In the genomic region with DNA sequence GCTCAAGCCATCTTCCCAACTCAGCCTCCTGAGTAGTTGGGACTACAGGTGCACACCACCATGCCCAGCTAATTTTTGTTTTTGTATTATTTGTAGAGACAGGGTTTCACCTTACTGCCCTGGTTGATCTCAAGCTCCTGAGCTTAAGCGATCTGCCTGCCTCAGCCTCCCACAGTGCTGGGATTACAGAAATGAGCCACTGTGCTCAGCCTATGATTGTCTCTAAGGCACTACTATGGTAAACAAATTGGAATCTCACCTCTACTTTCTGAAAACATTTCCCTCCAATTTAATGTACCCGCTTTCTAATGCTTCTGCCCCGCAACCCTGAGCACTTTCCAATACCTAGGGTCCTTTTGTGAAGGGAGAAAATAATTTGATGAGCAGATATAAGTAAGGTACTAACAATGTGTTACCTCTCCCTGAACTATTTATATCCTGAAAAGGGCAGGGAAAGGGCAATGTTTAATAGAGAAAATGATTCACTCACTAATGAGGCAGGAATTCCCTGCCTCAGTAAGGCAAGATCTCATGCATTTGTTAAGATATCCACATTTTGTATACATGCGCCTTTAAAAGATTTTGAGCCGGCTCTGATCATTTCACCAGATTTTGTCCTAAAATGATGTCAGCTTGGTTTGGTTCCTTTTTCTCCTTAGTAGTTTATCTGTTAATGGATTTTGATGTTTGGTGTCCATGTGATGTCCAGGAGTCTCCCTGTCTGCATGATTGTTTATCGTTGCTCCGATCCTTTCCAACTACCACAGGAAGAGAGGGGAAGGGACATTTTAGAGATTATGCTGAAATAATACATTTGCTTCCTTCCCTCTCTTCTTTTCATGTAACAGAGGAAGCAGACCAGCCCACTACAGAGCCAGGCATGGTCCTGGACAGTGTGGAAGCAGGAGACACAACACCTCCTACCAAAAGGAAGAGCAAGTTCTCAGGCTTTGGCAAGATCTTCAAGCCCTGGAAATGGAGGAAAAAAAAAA, we compare ENCODE assay signal across 18 cellular contexts. TPM values are rescaled to one million over a fixed set of nuclear protein-coding genes. Genes with fewer than 3 reads are reported as not detected.
A peak's percentile ranks its signal among the peaks of the same experiment; 100 is the strongest.
DNase-seq lines count a peak whose midpoint lies in the region; ATAC-seq, FAIRE-seq and TF ChIP-seq lines count a peak whose summit lies in the region.
"Had no signal": no experiment of that assay in that cellular context is flagged by ENCODE, and none has a peak within 500 bp of the region (broad histone marks: within the 10 kb centered on the region; RNA-seq: fewer than 3 reads in every experiment).

No MANE protein-coding gene starts in this region.

- H3K27me3 Mint-ChIP-seq in GM23338 (ENCODE audit: insufficient read depth, low read depth, poor library complexity) (peaks cover 3% of the 10 kb centered on the region), astrocyte (ENCODE audit: low read depth, unreplicated experiment) (no peaks in the 10 kb centered on the region)
- H3K27me3 Mint-ChIP-seq: activated B cell treated with CpG ODN at 0.5 μM for 24 hours; activated naive CD8-positive, alpha-beta T cell treated with anti-CD3 and anti-CD28 coated beads for 36 hours; CD8-positive, alpha-beta memory T cell; naive thymus-derived CD8-positive, alpha-beta T cell had no signal

- H3K79me2 ChIP-seq in GM23338 (replicated peaks; ENCODE audit: insufficient read depth) (no peaks in the 10 kb centered on the region; the same call in 1 of the 2 replicates), astrocyte (ENCODE audit: insufficient read depth, low read length) (peaks cover 12% of the 10 kb centered on the region)
- H3K79me2 ChIP-seq: parathyroid adenoma had no signal

- no peak overlapping the region for H3K4me3 Mint-ChIP-seq in GM23338
- H3K4me3 Mint-ChIP-seq in astrocyte (ENCODE audit: unreplicated experiment): no peak overlapping the region
- H3K4me3 Mint-ChIP-seq: activated B cell treated with CpG ODN at 0.5 μM for 24 hours; activated naive CD8-positive, alpha-beta T cell treated with anti-CD3 and anti-CD28 coated beads for 36 hours; CD8-positive, alpha-beta memory T cell; naive thymus-derived CD8-positive, alpha-beta T cell had no signal

- H3F3A ChIP-seq in GM23338 (replicated peaks; ENCODE audit: low read depth): no peaks in the 10 kb centered on the region

- no peak overlapping the region for H3K4me3 ChIP-seq in GM23338
- no peak overlapping the region for H3K4me3 ChIP-seq in astrocyte (ENCODE audit: insufficient read depth, low read depth, low read length)

- H3K9me2 ChIP-seq in GM23338 (ENCODE audit: insufficient read depth): no peaks in the 10 kb centered on the region

- H3K4me1 Mint-ChIP-seq in GM23338 (peaks cover 14% of the 10 kb centered on the region), astrocyte (ENCODE audit: low read depth, unreplicated experiment) (peaks cover 17% of the 10 kb centered on the region)

- H4K20me1 ChIP-seq in GM23338 (replicated peaks; ENCODE audit: insufficient read depth): peaks cover 3% of the 10 kb centered on the region; the same call in 1 of the 2 replicates
- peaks cover 6% of the 10 kb centered on the region for H4K20me1 ChIP-seq in astrocyte (ENCODE audit: insufficient read depth, low read length)

- DNase-seq in GM23338 (ENCODE audit: low spot score) (no peak), astrocyte (ENCODE audit: low read depth) (no peak), left ventricle myocardium superior (no peak), renal cortical epithelial cell (ENCODE audit: low read depth) (peak; percentile 38), T1000 (lab: John Stamatoyannopoulos, UW) (no peak), GM12892 (ENCODE audit: insufficient read length) (no peak)
- no peak for DNase-seq in stimulated activated CD4-positive, alpha-beta T cell treated with anti-CD3 and anti-CD28 coated beads, Interleukin-4, amount 100 ng/mL, for 1 hour
- DNase-seq: activated B cell treated with CpG ODN at 0.5 μM for 24 hours; activated naive CD8-positive, alpha-beta T cell treated with anti-CD3 and anti-CD28 coated beads for 36 hours; brain microvascular endothelial cell; CD8-positive, alpha-beta memory T cell; DMS79 treated with DMSO at 0.1 percent for 48 hours; KBM-7; MV-4-11; naive thymus-derived CD8-positive, alpha-beta T cell; NCI-H2029 treated with DMSO at 0.1 percent for 48 hours; substantia nigra had no signal

- H3K27ac ChIP-seq in GM23338 (ENCODE audit: low read depth) (peak overlapping the region; percentile 68), astrocyte (ENCODE audit: low read depth, low read length) (no peak overlapping the region)
- H3K27ac ChIP-seq: brain microvascular endothelial cell, parathyroid adenoma had no signal

- H3K4me1 ChIP-seq in GM23338 (ENCODE audit: insufficient read depth) (peaks cover 6% of the 10 kb centered on the region), astrocyte (ENCODE audit: insufficient read depth, low read length) (peaks cover 16% of the 10 kb centered on the region)

- no peak for FAIRE-seq in astrocyte (lab: Jason Lieb, UNC)
- no peak for FAIRE-seq in GM12892 (lab: Jason Lieb, UNC)

- no peaks in the 10 kb centered on the region for H3K27me3 ChIP-seq in GM23338 (ENCODE audit: insufficient read depth)
- H3K27me3 ChIP-seq in astrocyte (ENCODE audit: insufficient read depth, low read length): no peaks in the 10 kb centered on the region
- H3K27me3 ChIP-seq: brain microvascular endothelial cell had no signal

- TF ChIP-seq CTCF in GM23338 (conservative IDR thresholded peaks at IDR 0.05; ENCODE audit: low read depth in 2 of 2) (no peak), astrocyte (IDR thresholded peaks at IDR 0.05; ENCODE audit: insufficient read depth, low read depth, low read length) (no peak)

- intact Hi-C loops in left ventricle myocardium superior (cut with micrococcal nuclease): no loop called here

- H3K36me3 Mint-ChIP-seq in GM23338 (ENCODE audit: low read depth) (peaks cover 20% of the 10 kb centered on the region), astrocyte (ENCODE audit: low read depth, unreplicated experiment) (peaks cover 11% of the 10 kb centered on the region)

- H3K9me3 ChIP-seq in astrocyte (ENCODE audit: insufficient read depth, low read depth, low read length): no peaks in the 10 kb centered on the region

- H3K9ac ChIP-seq in astrocyte (ENCODE audit: low read length): no peak overlapping the region
- H3K9ac ChIP-seq: parathyroid adenoma had no signal

- ATAC-seq in GM23338 (no peak), left ventricle myocardium superior (peak; percentile 69)
- ATAC-seq: naive thymus-derived CD8-positive, alpha-beta T cell had no signal

- TF ChIP-seq POLR2A in GM12892 (IDR thresholded peaks at IDR 0.05; ENCODE audit: low read depth, low read length): no peak

- H2AFZ ChIP-seq in GM23338 (no peak overlapping the region), astrocyte (ENCODE audit: low read depth, low read length) (no peak overlapping the region)
- H2AFZ ChIP-seq: parathyroid adenoma had no signal

- H3K9me3 Mint-ChIP-seq in GM23338: no peaks in the 10 kb centered on the region
- H3K9me3 Mint-ChIP-seq in astrocyte (ENCODE audit: unreplicated experiment): no peaks in the 10 kb centered on the region
- H3K9me3 Mint-ChIP-seq: activated B cell treated with CpG ODN at 0.5 μM for 24 hours; activated naive CD8-positive, alpha-beta T cell treated with anti-CD3 and anti-CD28 coated beads for 36 hours; CD8-positive, alpha-beta memory T cell; naive thymus-derived CD8-positive, alpha-beta T cell had no signal

- H3K36me3 ChIP-seq in GM23338 (ENCODE audit: insufficient read depth) (peaks cover 12% of the 10 kb centered on the region; the same call in 1 of the 2 replicates), astrocyte (ENCODE audit: insufficient read depth, low read length) (no peaks in the 10 kb centered on the region)

- H3K4me2 ChIP-seq in GM23338 (no peak overlapping the region), astrocyte (ENCODE audit: low read length) (peak overlapping the region; percentile 11)

- H3K27ac Mint-ChIP-seq in GM23338 (no peak overlapping the region), astrocyte (ENCODE audit: unreplicated experiment) (no peak overlapping the region)
- H3K27ac Mint-ChIP-seq: activated B cell treated with CpG ODN at 0.5 μM for 24 hours; activated naive CD8-positive, alpha-beta T cell treated with anti-CD3 and anti-CD28 coated beads for 36 hours had no signal

TF ChIP-seq in GM23338, 12 proteins besides CTCF, POLR2A, EP300 and RAD21 (continues in another document):
- TF ChIP-seq ZNF331 (CRISPR knock-in tag; IDR thresholded peaks at IDR 0.05; ENCODE audit: low read depth) (no peak), JUNB (IDR thresholded peaks at IDR 0.05; ENCODE audit: unreplicated experiment) (no peak), EZH2 (IDR thresholded peaks at IDR 0.05; ENCODE audit: low read depth, unreplicated experiment) (no peak), EZH2phosphoT487 (IDR thresholded peaks at IDR 0.05; ENCODE audit: unreplicated experiment) (no peak), NANOG (IDR thresholded peaks at IDR 0.05; ENCODE audit: borderline replicate concordance) (no peak)

RNA-seq across cellular contexts. Expression of a gene that starts 47.3 kb away (rescaled TPM):
- 88.8 and 97.4 TPM in 2 replicates for total RNA-seq in GM23338 (2014; rRNA removed; shearing (Covaris generic))
- polyA plus RNA-seq in GM23338 (2016; fragmentation: Nextera tagmentation; extraction: Ambion mirVana): 35.6 and 36.9 TPM in 2 replicates
- total RNA-seq in astrocyte (21.8 and 23.7 TPM in 2 replicates), left ventricle myocardium superior (8.0 TPM), renal cortical epithelial cell (64.5 and 87.0 TPM in 2 replicates)
- 42.7 TPM for polyA plus RNA-seq in GM12892 (2012; ENCODE audit: missing spikeins)
